24 cellular contexts compared by ENCODE assay signal in genomic region chr2:217803639-217803932, GRCh38.
"Had no signal": no experiment of that assay in that cellular context is flagged by ENCODE, and none has a peak within 500 bp of the region (broad histone marks: within the 10 kb centered on the region; RNA-seq: fewer than 3 reads in every experiment).

No MANE protein-coding gene starts in this region.

- H3K27me3 ChIP-seq: colonic mucosa, dorsolateral prefrontal cortex, heart right ventricle, ovary had no signal

- H3K4me1 Mint-ChIP-seq: central memory CD8-positive, alpha-beta T cell had no signal

- H3K27me3 Mint-ChIP-seq: activated B cell treated with CpG ODN at 0.5 μM for 24 hours; activated CD8-positive, alpha-beta T cell treated with anti-CD3 and anti-CD28 coated beads for 36 hours; activated naive CD8-positive, alpha-beta T cell treated with anti-CD3 and anti-CD28 coated beads, Interleukin-2, amount 50 U/mL, for 24 hours had no signal

- ATAC-seq: activated CD8-positive, alpha-beta T cell treated with anti-CD3 and anti-CD28 coated beads for 36 hours; activated naive CD8-positive, alpha-beta T cell treated with anti-CD3 and anti-CD28 coated beads, Interleukin-2, amount 50 U/mL, for 24 hours; activated T-cell treated with anti-CD3 and anti-CD28 coated beads, Interleukin-2, amount 50 U/mL, for 4 hours; activated T-helper 17 cell treated with anti-CD3 and anti-CD28 coated beads, Interleukin-2, amount 50 U/mL, for 72 hours; effector memory CD8-positive, alpha-beta T cell; naive thymus-derived CD4-positive, alpha-beta T cell; sciatic nerve had no signal

- DNase-seq: activated B cell treated with CpG ODN at 0.5 μM for 24 hours; activated CD4-positive, alpha-beta T cell treated with anti-CD3 and anti-CD28 coated beads, Interleukin-2, amount 50 U/mL, for 1 hour; activated CD8-positive, alpha-beta T cell treated with anti-CD3 and anti-CD28 coated beads for 36 hours; activated naive CD4-positive, alpha-beta T cell treated with anti-CD3 and anti-CD28 coated beads for 36 hours; activated naive CD8-positive, alpha-beta T cell treated with anti-CD3 and anti-CD28 coated beads, Interleukin-2, amount 50 U/mL, for 24 hours; activated T-cell treated with anti-CD3 and anti-CD28 coated beads, Interleukin-2, amount 50 U/mL, for 4 hours; amygdala; colonic mucosa; effector memory CD8-positive, alpha-beta T cell; erythroblast; heart right ventricle; kidney glomerular epithelial cell; naive thymus-derived CD4-positive, alpha-beta T cell; stimulated activated naive CD4-positive, alpha-beta T cell; T-helper 1 cell had no signal

- H3K36me3 ChIP-seq: colonic mucosa, ovary had no signal

- H3K27ac ChIP-seq: colonic mucosa had no signal

- H3K27ac Mint-ChIP-seq: activated B cell treated with CpG ODN at 0.5 μM for 24 hours; activated CD8-positive, alpha-beta T cell treated with anti-CD3 and anti-CD28 coated beads for 36 hours; activated naive CD4-positive, alpha-beta T cell treated with anti-CD3 and anti-CD28 coated beads for 36 hours; activated naive CD8-positive, alpha-beta T cell treated with anti-CD3 and anti-CD28 coated beads, Interleukin-2, amount 50 U/mL, for 24 hours; activated T-helper 17 cell treated with anti-CD3 and anti-CD28 coated beads, Interleukin-2, amount 50 U/mL, for 72 hours; effector memory CD8-positive, alpha-beta T cell; mesothelial cell of epicardium; progenitor cell of endocrine pancreas; T-helper 2 cell treated with Interferon-gamma antibody and Interleukin-4, amounts not matched to agents 5 μg/mL and 100 μg/mL, for 36 hours had no signal

- H3K36me3 Mint-ChIP-seq: naive thymus-derived CD4-positive, alpha-beta T cell had no signal

- H3K9me3 Mint-ChIP-seq: activated B cell treated with CpG ODN at 0.5 μM for 24 hours; activated CD8-positive, alpha-beta T cell treated with anti-CD3 and anti-CD28 coated beads for 36 hours; activated naive CD4-positive, alpha-beta T cell treated with anti-CD3 and anti-CD28 coated beads for 36 hours; activated naive CD8-positive, alpha-beta T cell treated with anti-CD3 and anti-CD28 coated beads, Interleukin-2, amount 50 U/mL, for 24 hours; activated T-cell treated with anti-CD3 and anti-CD28 coated beads, Interleukin-2, amount 50 U/mL, for 4 hours; activated T-helper 17 cell treated with anti-CD3 and anti-CD28 coated beads, Interleukin-2, amount 50 U/mL, for 72 hours; central memory CD8-positive, alpha-beta T cell; effector memory CD8-positive, alpha-beta T cell; mesothelial cell of epicardium had no signal

- H3K4me3 Mint-ChIP-seq: activated B cell treated with CpG ODN at 0.5 μM for 24 hours; activated CD8-positive, alpha-beta T cell treated with anti-CD3 and anti-CD28 coated beads for 36 hours; activated naive CD4-positive, alpha-beta T cell treated with anti-CD3 and anti-CD28 coated beads for 36 hours; activated naive CD8-positive, alpha-beta T cell treated with anti-CD3 and anti-CD28 coated beads, Interleukin-2, amount 50 U/mL, for 24 hours; activated T-cell treated with anti-CD3 and anti-CD28 coated beads, Interleukin-2, amount 50 U/mL, for 4 hours; activated T-helper 17 cell treated with anti-CD3 and anti-CD28 coated beads, Interleukin-2, amount 50 U/mL, for 72 hours; central memory CD8-positive, alpha-beta T cell; effector memory CD8-positive, alpha-beta T cell; mesothelial cell of epicardium; naive thymus-derived CD4-positive, alpha-beta T cell; T-helper 2 cell treated with Interferon-gamma antibody and Interleukin-4, amounts not matched to agents 5 μg/mL and 100 μg/mL, for 36 hours had no signal

- H3K9me3 ChIP-seq: colonic mucosa, heart right ventricle, ovary had no signal

- H3K4me1 ChIP-seq: colonic mucosa had no signal

- H3K4me3 ChIP-seq: colonic mucosa, dorsolateral prefrontal cortex, heart right ventricle, ovary, smooth muscle cell had no signal
